Comparison of ENCODE assay signal across 1 cellular context in genomic region chr13:76594435-76594834, GRCh38.
TF ChIP-seq lines count a peak whose summit lies in the region.

No MANE protein-coding gene starts in this region.

TF ChIP-seq in HepG2, 621 proteins besides CTCF, POLR2A, EP300 and RAD21 (continued from another document):
- TF ChIP-seq AHDC1 (CRISPR knock-in tag; IDR thresholded peaks at IDR 0.05; ENCODE audit: borderline replicate concordance) (peak; percentile 41; the same call in 1 of the 2 replicates), ARID5B (CRISPR knock-in tag; IDR thresholded peaks at IDR 0.05) (peak; percentile 32; the same call in 1 of the 2 replicates), FOXA3 (CRISPR knock-in tag; IDR thresholded peaks at IDR 0.05) (peak; percentile 61; the same call in 1 of the 2 replicates), ISL2 (CRISPR knock-in tag; IDR thresholded peaks at IDR 0.05) (no peak), ZBTB8A (CRISPR knock-in tag; IDR thresholded peaks at IDR 0.05; ENCODE audit: borderline replicate concordance, low read depth) (no peak), SMC3 (IDR thresholded peaks at IDR 0.05; ENCODE audit: low read length) (no peak)
